In genomic region chr7:47938574-47939165, GRCh38 we compare ENCODE assay signal across 1 cellular context.
TF ChIP-seq lines count a peak whose summit lies in the region.

No MANE protein-coding gene starts in this region.

TF ChIP-seq in GM12878, 131 proteins besides CTCF, POLR2A, EP300 and RAD21:
- TF ChIP-seq CREB1 (IDR thresholded peaks at IDR 0.05; ENCODE audit: low read depth) = peak; percentile 0; the same call in 1 of the 2 replicates
- peak; percentile 23; the same call in 1 of the 2 replicates for TF ChIP-seq SMC3 (IDR thresholded peaks at IDR 0.05; ENCODE audit: borderline replicate concordance, low read length)
- TF ChIP-seq CHD2 (IDR thresholded peaks at IDR 0.05; ENCODE audit: borderline replicate concordance, low read depth, low read length) = no peak
- no peak for TF ChIP-seq ZSCAN29 (IDR thresholded peaks at IDR 0.05)
